In genomic region chr17:64261422-64262124, GRCh38 we compare ENCODE assay signal across 1 cellular context.
TF ChIP-seq lines count a peak whose summit lies in the region.

No MANE protein-coding gene starts in this region.

TF ChIP-seq in H1, 55 proteins besides CTCF, POLR2A, EP300 and RAD21:
- TF ChIP-seq KDM5A (IDR thresholded peaks at IDR 0.05; ENCODE audit: low read length): no peak
- no peak for TF ChIP-seq SUZ12 (IDR thresholded peaks at IDR 0.05; ENCODE audit: low read length)
- TF ChIP-seq CHD1 (IDR thresholded peaks at IDR 0.05; ENCODE audit: low read depth, low read length): no peak
- TF ChIP-seq CTBP2 (IDR thresholded peaks at IDR 0.05; ENCODE audit: borderline replicate concordance, insufficient read depth, insufficient read length, low read length): no peak
- TF ChIP-seq ATF3 (IDR thresholded peaks at IDR 0.05; ENCODE audit: insufficient read depth, low read depth, low read length): no peak
- TF ChIP-seq CBX5 (IDR thresholded peaks at IDR 0.05; ENCODE audit: low read depth, low read length): no peak
- TF ChIP-seq EGR1 (IDR thresholded peaks at IDR 0.05; ENCODE audit: borderline replicate concordance, low read depth, low read length): no peak
- no peak for TF ChIP-seq POU5F1 (IDR thresholded peaks at IDR 0.05; ENCODE audit: low read depth, low read length)
- no peak for TF ChIP-seq CEBPB (IDR thresholded peaks at IDR 0.05; ENCODE audit: low read depth, low read length)
- no peak for TF ChIP-seq JUND (IDR thresholded peaks at IDR 0.05; ENCODE audit: low read length)
